ENCODE assay signal across 34 cellular contexts in genomic region chr2:231570903-231571302, GRCh38. TPM values are rescaled to one million over a fixed set of nuclear protein-coding genes. Genes with fewer than 3 reads are reported as not detected.
"Had no signal": no experiment of that assay in that cellular context is flagged by ENCODE, and none has a peak within 500 bp of the region (broad histone marks: within the 10 kb centered on the region; RNA-seq: fewer than 3 reads in every experiment).

No MANE protein-coding gene starts in this region.

- H3K36me3 ChIP-seq: esophagus squamous epithelium, heart right ventricle, neutrophil, prostate gland, right atrium auricular region, stomach, thyroid gland, upper lobe of left lung had no signal

- FAIRE-seq: keratinocyte, urothelium cell line had no signal

- H3K4me1 ChIP-seq: heart right ventricle, parathyroid adenoma, prostate gland, right atrium auricular region, stomach, thyroid gland, upper lobe of left lung had no signal

- H3K4me3 Mint-ChIP-seq: effector memory CD8-positive, alpha-beta T cell; memory B cell; naive B cell; natural killer cell treated with Interleukin-12 subunit alpha and Interleukin-12 subunit beta and Interleukin-15 and Interleukin-18, amount 100 ng/mL, for 72 hours; neural crest cell had no signal

- H3K79me2 ChIP-seq: parathyroid adenoma had no signal

- H3K36me3 Mint-ChIP-seq: memory B cell; naive B cell; natural killer cell treated with Interleukin-12 subunit alpha and Interleukin-12 subunit beta and Interleukin-15 and Interleukin-18, amount 100 ng/mL, for 72 hours had no signal

- H3K27ac ChIP-seq: coronary artery, esophagus squamous epithelium, heart right ventricle, neutrophil, parathyroid adenoma, prostate gland, right atrium auricular region, stomach, thyroid gland, upper lobe of left lung had no signal

- DNase-seq: effector memory CD8-positive, alpha-beta T cell; esophagus squamous epithelium; glutamatergic neuron; heart right ventricle; hypothalamus; mucosa of descending colon; naive B cell; stimulated activated CD4-positive, alpha-beta T cell treated with anti-CD3 and anti-CD28 coated beads, Interleukin-12 subunit alpha, Interleukin-12 subunit beta, amount 100 ng/mL, for 4 hours; stimulated activated CD4-positive, alpha-beta T cell treated with anti-CD3 and anti-CD28 coated beads, Interleukin-1b, Interleukin-23, amount 100 ng/mL, for 48 hours; stimulated activated CD4-positive, alpha-beta T cell treated with anti-CD3 and anti-CD28 coated beads, Interleukin-4, amount 100 ng/mL, for 1 hour; stimulated activated CD8-positive, alpha-beta memory T cell treated with anti-CD3 and anti-CD28 coated beads, Interleukin-4, amount 100 ng/mL, for 48 hours; stimulated activated naive CD4-positive, alpha-beta T cell treated with Interleukin-2 at 50 U/mL for 16 hours; stomach; upper lobe of left lung had no signal

- H3K9me3 ChIP-seq: esophagus squamous epithelium, mucosa of descending colon, neutrophil, prostate gland, right atrium auricular region, stomach, thyroid gland, upper lobe of left lung had no signal

- H3K27me3 Mint-ChIP-seq: naive B cell; natural killer cell treated with Interleukin-12 subunit alpha and Interleukin-12 subunit beta and Interleukin-15 and Interleukin-18, amount 100 ng/mL, for 72 hours had no signal

- ATAC-seq: effector memory CD8-positive, alpha-beta T cell; heart right ventricle; left lobe of liver; mucosa of descending colon; natural killer cell treated with Interleukin-12 subunit alpha and Interleukin-12 subunit beta and Interleukin-15 and Interleukin-18, amount 100 ng/mL, for 72 hours; sciatic nerve had no signal

- H3K4me2 ChIP-seq: smooth muscle cell had no signal

- H3K9ac ChIP-seq: parathyroid adenoma had no signal

- H3K27me3 ChIP-seq: esophagus squamous epithelium, heart right ventricle, neutrophil, right atrium auricular region, thyroid gland, upper lobe of left lung had no signal

- H3K9me3 Mint-ChIP-seq: effector memory CD8-positive, alpha-beta T cell; memory B cell; naive B cell; natural killer cell treated with Interleukin-12 subunit alpha and Interleukin-12 subunit beta and Interleukin-15 and Interleukin-18, amount 100 ng/mL, for 72 hours; neural crest cell had no signal

- H3K27ac Mint-ChIP-seq: effector memory CD8-positive, alpha-beta T cell; memory B cell; naive B cell; natural killer cell treated with Interleukin-12 subunit alpha and Interleukin-12 subunit beta and Interleukin-15 and Interleukin-18, amount 100 ng/mL, for 72 hours had no signal

- H3K4me3 ChIP-seq: coronary artery, esophagus squamous epithelium, heart right ventricle, lung, mucosa of descending colon, prostate gland, right atrium auricular region, smooth muscle cell, stomach, thyroid gland, upper lobe of left lung had no signal

RNA-seq across cellular contexts. Expression of gene TEX44, which starts 21.8 kb away (rescaled TPM):
- total RNA-seq: dermis microvascular lymphatic vessel endothelial cell; esophagus squamous epithelium; heart right ventricle; left lobe of liver; liver; lung; mucosa of descending colon; natural killer cell treated with Interleukin-12 subunit alpha and Interleukin-12 subunit beta and Interleukin-15 and Interleukin-18, amount 100 ng/mL, for 72 hours; neural crest cell; omental fat pad; right atrium auricular region; sciatic nerve; smooth muscle cell; stomach; subcutaneous adipose tissue; temporal lobe; upper lobe of left lung had no signal
- polyA plus RNA-seq: heart right ventricle, keratinocyte, liver, lung, smooth muscle cell, stomach had no signal

RNA-seq across cellular contexts. Expression of gene NMUR1, which starts 40.7 kb away (rescaled TPM):
- total RNA-seq: dermis microvascular lymphatic vessel endothelial cell, neural crest cell, smooth muscle cell had no signal
- polyA plus RNA-seq: keratinocyte, smooth muscle cell had no signal
